In genomic region chr1:3965693-3966092, GRCh38 we compare ENCODE assay signal across 8 cellular contexts.
"Had no signal": no experiment of that assay in that cellular context is flagged by ENCODE, and none has a peak within 500 bp of the region (broad histone marks: within the 10 kb centered on the region; RNA-seq: fewer than 3 reads in every experiment).

No MANE protein-coding gene starts in this region.

- H3K36me3 ChIP-seq: HAP-1 had no signal

- DNase-seq: GM23248, GOT3, H7, H9, HCEC 1CT, HFFc6 had no signal

- H3K4me1 ChIP-seq: HAP-1 had no signal

- H3K27ac ChIP-seq: GM23248 had no signal

- H3K9me3 ChIP-seq: HAP-1 had no signal

- H3K4me2 ChIP-seq: GM23338 had no signal

- H2AFZ ChIP-seq: GM23248, GM23338 had no signal

- H3K9ac ChIP-seq: GM23248 had no signal

- H3K4me3 ChIP-seq: GM23248, GM23338, HAP-1 had no signal
